9 cellular contexts compared by ENCODE assay signal in genomic region chr3:10140996-10141546, GRCh38. TPM values are rescaled to one million over a fixed set of nuclear protein-coding genes. Genes with fewer than 3 reads are reported as not detected.
DNase-seq lines count a peak whose midpoint lies in the region; ATAC-seq and TF ChIP-seq lines count a peak whose summit lies in the region.
"Had no signal": no experiment of that assay in that cellular context is flagged by ENCODE, and none has a peak within 500 bp of the region (broad histone marks: within the 10 kb centered on the region; RNA-seq: fewer than 3 reads in every experiment).

No MANE protein-coding gene starts in this region.

- no peaks in the 10 kb centered on the region for H3K36me3 ChIP-seq in GM23248 (ENCODE audit: low read depth)
- H3K36me3 ChIP-seq in SJCRH30: peaks cover 9% of the 10 kb centered on the region; the same call in 1 of the 2 replicates

- peak overlapping the region; percentile 77 for H3K27ac ChIP-seq in GM23248
- peak overlapping the region; percentile 71 for H3K27ac ChIP-seq in SJCRH30

- H3K4me1 ChIP-seq in GM23248 (ENCODE audit: insufficient read depth): peaks cover 18% of the 10 kb centered on the region
- H3K4me1 ChIP-seq in SJCRH30: no peaks in the 10 kb centered on the region; the same call in 1 of the 2 replicates

- H4K20me1 ChIP-seq in GM23248 (ENCODE audit: insufficient read depth): no peaks in the 10 kb centered on the region

- no peaks in the 10 kb centered on the region for H3K9me3 ChIP-seq in GM23248 (ENCODE audit: low read depth)
- H3K9me3 ChIP-seq in SJCRH30 (replicated peaks): no peaks in the 10 kb centered on the region

- H3K27me3 ChIP-seq in GM23248 (replicated peaks; ENCODE audit: insufficient read depth) (no peaks in the 10 kb centered on the region), SJCRH30 (no peaks in the 10 kb centered on the region)

- H3F3A ChIP-seq in GM23248 (ENCODE audit: insufficient read depth): no peaks in the 10 kb centered on the region

- peak overlapping the region; percentile 60 for H3K4me2 ChIP-seq in GM23248 (ENCODE audit: unreplicated experiment)

- H2AFZ ChIP-seq in GM23248: peak overlapping the region; percentile 90

- H3K4me3 ChIP-seq in GM23248: peak overlapping the region; percentile 74
- peak overlapping the region; percentile 73 for H3K4me3 ChIP-seq in SJCRH30
- peak overlapping the region; percentile 81 for H3K4me3 ChIP-seq in fibroblast of pulmonary artery (replicated peaks; ENCODE audit: low read depth, low read length)
- peak overlapping the region; percentile 74 for H3K4me3 ChIP-seq in skeletal muscle cell (ENCODE audit: low read depth, low read length)

- peaks cover 41% of the 10 kb centered on the region for H3K79me2 ChIP-seq in GM23248 (ENCODE audit: insufficient read depth)

- WGBS in GM23248 (ENCODE audit: low coverage in 1 of 2, low lambda C conversion rate in 2 of 2, missing lambda C conversion rate in 2 of 2), 2 experiments: 75 to 77% methylated on average over 23 of the region's 23 CpGs

- no peak for DNase-seq in GM23248
- DNase-seq in SJCRH30: peak in 1 of 2 experiments; percentile 9
- DNase-seq in fibroblast of pulmonary artery (ENCODE audit: low read depth): no peak
- no peak for DNase-seq in skeletal muscle cell (ENCODE audit: low read depth)
- DNase-seq in NCI-H1694 treated with DMSO at 0.1 percent for 48 hours (lab: John Stamatoyannopoulos, UW): no peak
- DNase-seq in kidney tubule cell (ENCODE audit: low spot score): no peak

- H3K9me2 ChIP-seq in GM23248 (ENCODE audit: insufficient read depth): no peaks in the 10 kb centered on the region

- H3K9ac ChIP-seq in GM23248: peak overlapping the region; percentile 88

- TF ChIP-seq CTCF in fibroblast of pulmonary artery (IDR thresholded peaks at IDR 0.05; ENCODE audit: low read length, missing control alignments): no peak

- no peak for ATAC-seq in GM19452 (IDR thresholded peaks at IDR 0.05; ENCODE audit: unreplicated experiment)
- ATAC-seq in HG02623 (IDR thresholded peaks at IDR 0.05; ENCODE audit: unreplicated experiment): no peak

- in situ Hi-C loops in GM23248 (cut with MboI): no loop called here

RNA-seq across cellular contexts. Expression of gene VHL, which starts 0.5 kb away (rescaled TPM):
- total RNA-seq in GM23248 (2014; rRNA removed; shearing (Covaris generic)): 35.2 and 42.7 TPM in 2 replicates
- polyA plus RNA-seq in GM23248 (2016; fragmentation: Nextera tagmentation; extraction: Ambion mirVana): 16.2 and 17.7 TPM in 2 replicates
- total RNA-seq in SJCRH30 (2014; rRNA removed; shearing (Covaris generic)): 58.3 and 63.8 TPM in 2 replicates

RNA-seq across cellular contexts. Expression of gene IRAK2, which starts 23.6 kb away (rescaled TPM):
- 0.89 and 2.1 TPM in 2 replicates for total RNA-seq in GM23248 (2014; rRNA removed; shearing (Covaris generic))
- 1.1 TPM in 2 replicates for polyA plus RNA-seq in GM23248 (2016; fragmentation: Nextera tagmentation; extraction: Ambion mirVana)
- total RNA-seq in SJCRH30 (2014; rRNA removed; shearing (Covaris generic)): 8.1 TPM in 2 replicates

RNA-seq across cellular contexts. Expression of gene BRK1, which starts 25.6 kb away (rescaled TPM):
- 116 and 180 TPM in 2 replicates for total RNA-seq in GM23248 (2014; rRNA removed; shearing (Covaris generic))
- polyA plus RNA-seq in GM23248 (2016; fragmentation: Nextera tagmentation; extraction: Ambion mirVana): 293 and 295 TPM in 2 replicates
- total RNA-seq in SJCRH30 (2014; rRNA removed; shearing (Covaris generic)): 115 and 119 TPM in 2 replicates

RNA-seq across cellular contexts. Expression of gene FANCD2OS, which starts 33.0 kb away (rescaled TPM):
- not detected in 2 replicates for total RNA-seq in GM23248 (2014; rRNA removed; shearing (Covaris generic))
- polyA plus RNA-seq in GM23248 (2016; fragmentation: Nextera tagmentation; extraction: Ambion mirVana): not detected in 2 replicates
- not detected in 2 replicates for total RNA-seq in SJCRH30 (2014; rRNA removed; shearing (Covaris generic))
- total RNA-seq: subcutaneous adipose tissue had no signal
